Comparison of ENCODE assay signal across 9 cellular contexts in genomic region chr22:50705219-50705691, GRCh38. TPM values are rescaled to one million over a fixed set of nuclear protein-coding genes. Genes with fewer than 3 reads are reported as not detected.
DNase-seq lines count a peak whose midpoint lies in the region; ATAC-seq and TF ChIP-seq lines count a peak whose summit lies in the region.
"Had no signal": no experiment of that assay in that cellular context is flagged by ENCODE, and none has a peak within 500 bp of the region (broad histone marks: within the 10 kb centered on the region; RNA-seq: fewer than 3 reads in every experiment).

No MANE protein-coding gene starts in this region.

- H3K36me3 ChIP-seq in lower lobe of right lung = peaks cover 13% of the 10 kb centered on the region

- H3K4me3 ChIP-seq in choroid plexus epithelial cell (ENCODE audit: low read depth, low read length) (peak overlapping the region; percentile 49), lower lobe of right lung (no peak overlapping the region)

- H3K27ac Mint-ChIP-seq in immature natural killer cell = no peak overlapping the region

- intact Hi-C loops in lower lobe of right lung (cut with DNase I) = no loop called here

- peak; percentile 19 to 20 for ATAC-seq in lower lobe of right lung
- ATAC-seq in HG03139 (IDR thresholded peaks at IDR 0.05; ENCODE audit: unreplicated experiment) = no peak
- ATAC-seq in GM21737 (IDR thresholded peaks at IDR 0.05; ENCODE audit: unreplicated experiment) = no peak

- H3K9me3 ChIP-seq in lower lobe of right lung = no peaks in the 10 kb centered on the region

- TF ChIP-seq CTCF in choroid plexus epithelial cell (conservative IDR thresholded peaks at IDR 0.05; ENCODE audit: low read depth, low read length) (no peak), lower lobe of right lung (IDR thresholded peaks at IDR 0.05) (no peak), GM10248 (IDR thresholded peaks at IDR 0.05; ENCODE audit: control extremely low read depth, extremely low read depth, low read depth, missing control alignments) (no peak)

- no peak overlapping the region for H3K4me3 Mint-ChIP-seq in immature natural killer cell
- H3K4me3 Mint-ChIP-seq: CD8-positive, alpha-beta memory T cell had no signal

- H3K27ac ChIP-seq in lower lobe of right lung = no peak overlapping the region

- no peaks in the 10 kb centered on the region for H3K4me1 Mint-ChIP-seq in immature natural killer cell

- peaks cover 3 to 6% (median 6%) of the 10 kb centered on the region in 3 donors for H3K27me3 Mint-ChIP-seq in immature natural killer cell (ENCODE audit: low read depth in 3 of 3)

- H3K9me3 Mint-ChIP-seq in immature natural killer cell = no peaks in the 10 kb centered on the region
- H3K9me3 Mint-ChIP-seq: CD8-positive, alpha-beta memory T cell had no signal

- CTCF ChIA-PET in GM10248 (lab: Yijun Ruan, JAX) = no interaction called here

- POLR2A ChIA-PET in GM10248 (lab: Yijun Ruan, JAX) = no interaction called here

- H3K27me3 ChIP-seq in lower lobe of right lung (ENCODE audit: low read depth) = no peaks in the 10 kb centered on the region

- DNase-seq in DMS 273 treated with DMSO at 0.1 percent for 48 hours (lab: John Stamatoyannopoulos, UW) (peak; percentile 7), NCI-H2171 (lab: John Stamatoyannopoulos, UW) (peak; percentile 92), choroid plexus epithelial cell (ENCODE audit: low read depth) (peak; percentile 87), lower lobe of right lung (peak; percentile 52), immature natural killer cell (no peak), GM10248 (ENCODE audit: extremely low spot score) (no peak)

- peaks cover 3% of the 10 kb centered on the region for H3K4me1 ChIP-seq in lower lobe of right lung

- no peaks in the 10 kb centered on the region for H3K36me3 Mint-ChIP-seq in immature natural killer cell
- H3K36me3 Mint-ChIP-seq: CD8-positive, alpha-beta memory T cell had no signal

RNA-seq across cellular contexts. Expression of gene SHANK3, which starts 32.6 kb away (rescaled TPM):
- total RNA-seq in lower lobe of right lung = 50.6 TPM
- polyA plus RNA-seq in immature natural killer cell = not detected
- polyA plus RNA-seq: CD8-positive, alpha-beta memory T cell had no signal

RNA-seq across cellular contexts. Expression of gene ACR, which starts 32.7 kb away (rescaled TPM):
- 0.62 TPM for total RNA-seq in lower lobe of right lung
- not detected for polyA plus RNA-seq in immature natural killer cell
- total RNA-seq: CD8-positive, alpha-beta memory T cell had no signal
- polyA plus RNA-seq: CD8-positive, alpha-beta memory T cell had no signal

Comparison
In these comparisons a context has a peak if more than half of its experiments do, and no peak if none do; other contexts are left out.
1. DNase-seq: peak in DMS 273 treated with DMSO at 0.1 percent for 48 hours (single experiment), NCI-H2171 (single experiment), choroid plexus epithelial cell (single experiment) and lower lobe of right lung (single experiment); none in immature natural killer cell (0 of 3) and GM10248 (single experiment).
2. ATAC-seq: peak in lower lobe of right lung (2 of 2); none in HG03139 (single experiment) and GM21737 (single experiment).